Comparison of ENCODE assay signal across 17 cellular contexts in genomic region chr13:25214371-25215252, GRCh38. TPM values are rescaled to one million over a fixed set of nuclear protein-coding genes. Genes with fewer than 3 reads are reported as not detected.
DNase-seq lines count a peak whose midpoint lies in the region; ATAC-seq and TF ChIP-seq lines count a peak whose summit lies in the region.
"Had no signal": no experiment of that assay in that cellular context is flagged by ENCODE, and none has a peak within 500 bp of the region (broad histone marks: within the 10 kb centered on the region; RNA-seq: fewer than 3 reads in every experiment).

No MANE protein-coding gene starts in this region.

- no peak for ATAC-seq in HG03342 (IDR thresholded peaks at IDR 0.05; ENCODE audit: unreplicated experiment)
- ATAC-seq: activated CD4-positive, CD25-positive, alpha-beta regulatory T cell treated with anti-CD3 and anti-CD28 coated beads, Interleukin-2, amount 50 U/mL, for 24 hours had no signal

- no peaks in the 10 kb centered on the region for H3K4me1 ChIP-seq in cardiac muscle cell (ENCODE audit: low read depth)
- no peaks in the 10 kb centered on the region for H3K4me1 ChIP-seq in right atrium auricular region
- H3K4me1 ChIP-seq: transverse colon had no signal

- H3K9me3 ChIP-seq in cardiac muscle cell (ENCODE audit: low read depth) (no peaks in the 10 kb centered on the region), right atrium auricular region (no peaks in the 10 kb centered on the region)
- H3K9me3 ChIP-seq: transverse colon had no signal

- H3K4me3 ChIP-seq in cardiac muscle cell (no peak overlapping the region), right atrium auricular region (no peak overlapping the region), coronary artery (no peak overlapping the region)
- H3K4me3 ChIP-seq: lung, transverse colon had no signal

- H3K27ac ChIP-seq in cardiac muscle cell (no peak overlapping the region), right atrium auricular region (no peak overlapping the region), coronary artery (no peak overlapping the region)
- H3K27ac ChIP-seq: transverse colon had no signal

- H3K36me3 ChIP-seq in cardiac muscle cell = no peaks in the 10 kb centered on the region
- no peaks in the 10 kb centered on the region for H3K36me3 ChIP-seq in right atrium auricular region
- H3K36me3 ChIP-seq: transverse colon had no signal

- TF ChIP-seq CTCF in cardiac muscle cell (IDR thresholded peaks at IDR 0.05; ENCODE audit: low read depth, low read length) = peak; percentile 11
- TF ChIP-seq CTCF in right atrium auricular region (IDR thresholded peaks at IDR 0.05) = no peak
- TF ChIP-seq CTCF in coronary artery (IDR thresholded peaks at IDR 0.05) = no peak

- DNase-seq in cardiac muscle cell (ENCODE audit: low read depth in 1 of 2, low spot score in 1 of 2) (peak in 1 of 2 donors; percentile 40), right atrium auricular region (ENCODE audit: low spot score) (no peak), coronary artery (ENCODE audit: low spot score) (peak; percentile 55), kidney glomerular epithelial cell (lab: John Stamatoyannopoulos, UW) (peak; percentile 92), NCI-H446 treated with DMSO at 0.1 percent for 48 hours (lab: John Stamatoyannopoulos, UW) (no peak)
- DNase-seq in activated naive CD4-positive, alpha-beta T cell (lab: John Stamatoyannopoulos, UW) = no peak
- DNase-seq in activated CD4-positive, alpha-beta T cell treated with anti-CD3 and anti-CD28 coated beads, Interleukin-2, amount 50 U/mL, for 4 hours = no peak
- DNase-seq: activated T-cell treated with anti-CD3 and anti-CD28 coated beads, Interleukin-2, amount 50 U/mL, for 48 hours; foreskin melanocyte; NCI-H1048; NCI-H524; SHP77; transverse colon had no signal

- no peaks in the 10 kb centered on the region for H3K27me3 ChIP-seq in cardiac muscle cell
- H3K27me3 ChIP-seq in right atrium auricular region = no peaks in the 10 kb centered on the region
- H3K27me3 ChIP-seq: transverse colon had no signal

RNA-seq across cellular contexts. Expression of gene AMER2, which starts 42.5 kb away (rescaled TPM):
- total RNA-seq in cardiac muscle cell (under 0.01 and 0.09 TPM in 2 replicates), right atrium auricular region (not detected)
- polyA plus RNA-seq in cardiac muscle cell = 0.15 TPM in 1 of 2 replicates, not detected in the other
- total RNA-seq: pulmonary artery endothelial cell had no signal

Comparison
In these comparisons a context has a peak if more than half of its experiments do, and no peak if none do; other contexts are left out.
1. DNase-seq: peak in coronary artery (single experiment) and kidney glomerular epithelial cell (single experiment); none in right atrium auricular region (single experiment), activated naive CD4-positive, alpha-beta T cell (0 of 4), NCI-H446 treated with DMSO at 0.1 percent for 48 hours (single experiment) and activated CD4-positive, alpha-beta T cell treated with anti-CD3 and anti-CD28 coated beads, Interleukin-2, amount 50 U/mL, for 4 hours (0 of 2).